ENCODE assay signal across 9 cellular contexts in the genomic region with DNA sequence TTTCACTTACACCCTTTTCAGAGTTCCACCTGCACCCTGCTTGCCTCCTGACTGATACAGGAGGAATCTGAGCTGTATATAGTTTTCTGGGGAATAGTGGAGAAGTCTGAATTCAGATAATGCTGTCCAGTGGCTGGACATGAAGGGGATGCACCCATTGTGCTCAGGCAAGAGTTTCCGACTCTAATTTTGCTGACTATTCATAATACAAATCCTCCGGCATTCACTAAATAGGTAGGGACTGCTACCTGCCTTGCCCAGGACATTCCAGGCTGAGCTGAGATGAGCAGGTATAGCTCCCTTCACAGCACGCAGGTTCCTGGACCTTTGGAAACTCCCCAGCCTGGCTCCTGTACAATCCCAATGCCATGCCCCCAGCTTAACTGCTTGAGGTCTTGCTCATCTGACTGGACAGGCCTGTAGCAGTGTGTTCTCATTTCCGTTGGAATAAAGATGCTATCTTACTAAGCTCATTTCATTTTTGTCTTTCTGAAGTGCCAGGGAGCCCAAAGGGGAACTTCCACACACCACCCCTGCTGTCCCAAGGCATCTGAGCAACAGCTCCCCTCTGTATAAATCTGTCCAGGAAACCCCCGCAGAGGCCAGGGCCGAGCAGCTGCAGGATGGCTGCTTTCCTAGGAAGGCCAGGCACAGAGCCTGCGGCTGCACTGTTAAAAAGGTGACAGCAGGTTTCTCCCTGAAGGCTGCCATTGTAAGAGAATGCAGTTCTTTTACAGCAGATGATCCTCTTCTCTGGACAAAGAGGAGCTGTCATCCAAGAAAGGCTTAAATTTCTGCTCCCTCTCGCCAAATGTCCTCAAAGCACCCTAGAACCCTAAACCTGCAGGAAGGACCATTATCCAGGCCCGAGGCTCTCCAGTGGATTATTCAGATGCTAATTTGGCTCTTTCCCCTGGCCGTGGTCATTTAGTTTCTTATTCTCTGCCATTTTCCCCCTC. TPM values are rescaled to one million over a fixed set of nuclear protein-coding genes. Genes with fewer than 3 reads are reported as not detected.
A peak's percentile ranks its signal among the peaks of the same experiment; 100 is the strongest.
DNase-seq lines count a peak whose midpoint lies in the region; ATAC-seq and TF ChIP-seq lines count a peak whose summit lies in the region.
"Had no signal": no experiment of that assay in that cellular context is flagged by ENCODE, and none has a peak within 500 bp of the region (broad histone marks: within the 10 kb centered on the region; RNA-seq: fewer than 3 reads in every experiment).

No MANE protein-coding gene starts in this region.

- H3K36me3 Mint-ChIP-seq in CD4-positive, alpha-beta memory T cell, result no peaks in the 10 kb centered on the region

- DNase-seq in GM13977 (ENCODE audit: low spot score), result peak; percentile 43
- DNase-seq in stimulated activated CD8-positive, alpha-beta memory T cell treated with anti-CD3 and anti-CD28 coated beads, Interleukin-4, amount 100 ng/mL, for 48 hours, result no peak
- no peak for DNase-seq in SK-N-DZ (ENCODE audit: low spot score)
- no peak for DNase-seq in NCI-H1105 (lab: John Stamatoyannopoulos, UW)
- DNase-seq in CD4-positive, alpha-beta memory T cell, result no peak
- DNase-seq: stomach had no signal

- intact Hi-C loops in CD4-positive, alpha-beta memory T cell (cut with micrococcal nuclease), result no loop called here

- H3K4me1 Mint-ChIP-seq in CD4-positive, alpha-beta memory T cell, result peaks cover 0 to 1% (median 0%) of the 10 kb centered on the region in 4 donors

- no peak for TF ChIP-seq CTCF in GM13977 (IDR thresholded peaks at IDR 0.05; ENCODE audit: extremely low read depth, insufficient read depth, missing control alignments)

- peaks cover 0 to 3% (median 0%) of the 10 kb centered on the region in 8 donors for H3K9me3 Mint-ChIP-seq in CD4-positive, alpha-beta memory T cell

- POLR2A ChIA-PET in CD4-positive, alpha-beta memory T cell (lab: Charles Lee; ENCODE audit: partially characterized antibody), result no interaction called here

- peak overlapping the region; percentile 61 for H3K9ac ChIP-seq in iPS-15b (ENCODE audit: low read depth, low read length)

- H3K4me3 Mint-ChIP-seq in CD4-positive, alpha-beta memory T cell, result no peak overlapping the region

- no peaks in the 10 kb centered on the region for H3K27me3 ChIP-seq in iPS-15b (ENCODE audit: control insufficient read depth, insufficient read depth, low read length)
- H3K27me3 ChIP-seq in CD4-positive, alpha-beta memory T cell (ENCODE audit: insufficient read depth, low read length), result no peaks in the 10 kb centered on the region
- H3K27me3 ChIP-seq: stomach had no signal

- H3K36me3 ChIP-seq in iPS-15b (ENCODE audit: control insufficient read depth, insufficient read depth, low read length), result no peaks in the 10 kb centered on the region
- H3K36me3 ChIP-seq in CD4-positive, alpha-beta memory T cell (ENCODE audit: insufficient read depth, low read length), result no peaks in the 10 kb centered on the region
- H3K36me3 ChIP-seq: stomach had no signal

- no peak overlapping the region for H3K4me3 ChIP-seq in iPS-15b (ENCODE audit: low read depth, low read length)
- no peak overlapping the region for H3K4me3 ChIP-seq in CD4-positive, alpha-beta memory T cell (ENCODE audit: low read length in 2 of 2)
- H3K4me3 ChIP-seq: stomach had no signal

- peaks cover 18% of the 10 kb centered on the region for H3K4me1 ChIP-seq in iPS-15b (ENCODE audit: control insufficient read depth, insufficient read depth, low read length)
- H3K4me1 ChIP-seq in CD4-positive, alpha-beta memory T cell (ENCODE audit: insufficient read depth, low read length), result no peaks in the 10 kb centered on the region
- H3K4me1 ChIP-seq: stomach had no signal

- H3K27me3 Mint-ChIP-seq in CD4-positive, alpha-beta memory T cell, result peaks cover 0 to 9% of the 10 kb centered on the region in 2 donors

- CTCF ChIA-PET in CD4-positive, alpha-beta memory T cell (lab: Charles Lee; ENCODE audit: partially characterized antibody), result no interaction called here

- ATAC-seq in GM21786 (IDR thresholded peaks at IDR 0.05; ENCODE audit: unreplicated experiment) (peak; percentile 81), HG03575 (IDR thresholded peaks at IDR 0.05; ENCODE audit: extremely low read depth, insufficient number of reproducible peaks, low FRiP score, unreplicated experiment) (peak; percentile 72)

- in situ Hi-C loops in GM13977 (cut with MboI; ENCODE audit: low pct_unique_long_range_greater_than_20kb, low sequenced_read_pairs, unreplicated experiment), result loop anchor here (10.0 kb wide), 1 partner anchor 66 kb away; no protein-coding TSS in a partner anchor

- no peaks in the 10 kb centered on the region for H3K9me3 ChIP-seq in iPS-15b (ENCODE audit: control insufficient read depth, insufficient read depth, low read length)
- no peaks in the 10 kb centered on the region for H3K9me3 ChIP-seq in CD4-positive, alpha-beta memory T cell (ENCODE audit: control insufficient read depth in 1 of 2, low read length in 2 of 2)
- H3K9me3 ChIP-seq: stomach had no signal

- H3K27ac Mint-ChIP-seq in CD4-positive, alpha-beta memory T cell, result no peak overlapping the region

- H3K27ac ChIP-seq in CD4-positive, alpha-beta memory T cell (ENCODE audit: low read depth, low read length), result no peak overlapping the region

RNA-seq across cellular contexts. Expression of gene VASH2, which starts 21.7 kb away (rescaled TPM):
- polyA plus RNA-seq in SK-N-DZ (2014; cell fraction: cytosol; rRNA removed), result 10.9 and 11.1 TPM in 2 replicates
- polyA plus RNA-seq in SK-N-DZ (2014; cell fraction: nucleus; rRNA removed), result 21.4 and 28.4 TPM in 2 replicates
- total RNA-seq in CD4-positive, alpha-beta memory T cell, result not detected
- under 1 TPM in 1 of 2 donors, not detected in 1; 0.11 TPM for polyA plus RNA-seq in CD4-positive, alpha-beta memory T cell
